ENCODE assay signal across 10 cellular contexts in genomic region chr4:72567036-72567435, GRCh38. TPM values are rescaled to one million over a fixed set of nuclear protein-coding genes. Genes with fewer than 3 reads are reported as not detected.
DNase-seq lines count a peak whose midpoint lies in the region; ATAC-seq and TF ChIP-seq lines count a peak whose summit lies in the region.
"Had no signal": no experiment of that assay in that cellular context is flagged by ENCODE, and none has a peak within 500 bp of the region (broad histone marks: within the 10 kb centered on the region; RNA-seq: fewer than 3 reads in every experiment).

No MANE protein-coding gene starts in this region.

- intact Hi-C loops in heart right ventricle (cut with DNase I): loop anchor here in 1 of 10 donors (10.0 kb wide), 1 partner anchor 698 kb away; no protein-coding TSS in a partner anchor
- intact Hi-C loops in MCF 10A (cut with micrococcal nuclease): loop anchor here (5.0 to 10.0 kb wide), 2 partner anchors 135 to 262 kb away; no protein-coding TSS in a partner anchor
- intact Hi-C loops in uterus (cut with DNase I; ENCODE audit: low total_unique reads): no loop called here

- H3K36me3 ChIP-seq in cardiac muscle cell (no peaks in the 10 kb centered on the region), heart right ventricle (no peaks in the 10 kb centered on the region), uterus (no peaks in the 10 kb centered on the region)

- H3K27ac ChIP-seq in cardiac muscle cell: peak overlapping the region; percentile 93
- peak overlapping the region in 1 of 10 donors; percentile 73 for H3K27ac ChIP-seq in heart right ventricle
- H3K27ac ChIP-seq in uterus: peak overlapping the region; percentile 85 to 97

- H3K36me3 Mint-ChIP-seq in MCF 10A (ENCODE audit: insufficient read depth, unreplicated experiment) (no peaks in the 10 kb centered on the region), mesothelial cell of epicardium (peaks cover 2% of the 10 kb centered on the region)

- peak overlapping the region; percentile 76 for H3K4me3 Mint-ChIP-seq in MCF 10A (ENCODE audit: unreplicated experiment)
- peak overlapping the region; percentile 98 for H3K4me3 Mint-ChIP-seq in mesothelial cell of epicardium

- H3K27me3 ChIP-seq in cardiac muscle cell (no peaks in the 10 kb centered on the region), heart right ventricle (peaks cover 0 to 31% (median 0%) of the 10 kb centered on the region in 7 donors), uterus (no peaks in the 10 kb centered on the region)

- H3K4me1 Mint-ChIP-seq in MCF 10A (ENCODE audit: insufficient read depth, unreplicated experiment) (peaks cover 22% of the 10 kb centered on the region), mesothelial cell of epicardium (peaks cover 29% of the 10 kb centered on the region)

- CTCF ChIA-PET in MCF 10A (lab: Yijun Ruan, JAX): interaction anchor here (0.7 to 1.5 kb wide), 7 partner anchors 12 to 99 kb away, joined by 3 to 8 read pairs (median 4); no protein-coding TSS in a partner anchor

- TF ChIP-seq CTCF in cardiac muscle cell (IDR thresholded peaks at IDR 0.05; ENCODE audit: low read depth, low read length) (no peak), heart right ventricle (IDR thresholded peaks at IDR 0.05) (no peak), MCF 10A (IDR thresholded peaks at IDR 0.05; ENCODE audit: unreplicated experiment) (no peak), mesothelial cell of epicardium (IDR thresholded peaks at IDR 0.05; ENCODE audit: unreplicated experiment) (no peak), uterus (IDR thresholded peaks at IDR 0.05) (no peak)

- no peak for TF ChIP-seq POLR2A in uterus (IDR thresholded peaks at IDR 0.05)

- H3K27ac Mint-ChIP-seq in MCF 10A (ENCODE audit: low read depth, unreplicated experiment) (peak overlapping the region; percentile 23), mesothelial cell of epicardium (peak overlapping the region; percentile 94)
- H3K27ac Mint-ChIP-seq: stimulated activated naive CD8-positive, alpha-beta T cell treated with anti-CD3 and anti-CD28 coated beads, Interleukin-15, Interleukin-2, amounts not matched to agents 100 ng/mL and 50 ng/mL, for 24 hours had no signal

- ATAC-seq in heart right ventricle (no peak), HG03354 (IDR thresholded peaks at IDR 0.05; ENCODE audit: poor library complexity, severe bottlenecking, unreplicated experiment) (no peak)

- H3K4me1 ChIP-seq in cardiac muscle cell (ENCODE audit: low read depth) (peaks cover 24% of the 10 kb centered on the region), heart right ventricle (peaks cover 0 to 24% (median 8%) of the 10 kb centered on the region in 9 donors), uterus (peaks cover 0 to 5% of the 10 kb centered on the region in 2 donors)

- H3K4me3 ChIP-seq in cardiac muscle cell: peak overlapping the region; percentile 80
- peak overlapping the region in 1 of 10 donors; percentile 72 for H3K4me3 ChIP-seq in heart right ventricle
- H3K4me3 ChIP-seq in uterus: peak overlapping the region in 1 of 2 donors; percentile 70

- POLR2A ChIA-PET in MCF 10A (lab: Yijun Ruan, JAX): interaction anchor here (0.9 to 1.1 kb wide), 4 partner anchors 15 to 62 kb away, joined by 3 to 5 read pairs (median 4); no protein-coding TSS in a partner anchor

- BruUV-seq in MCF 10A (replicated peaks; lab: Mats Ljungman, UMichigan): no TSS peak

- no peaks in the 10 kb centered on the region for H3K27me3 Mint-ChIP-seq in MCF 10A (ENCODE audit: insufficient read depth, unreplicated experiment)
- no peaks in the 10 kb centered on the region for H3K27me3 Mint-ChIP-seq in mesothelial cell of epicardium (ENCODE audit: low read depth)

- 43 to 55% methylated on average over 1 of the region's 1 CpG for WGBS in heart right ventricle, 2 donors

- H3K9me3 ChIP-seq in cardiac muscle cell (ENCODE audit: low read depth) (no peaks in the 10 kb centered on the region), heart right ventricle (no peaks in the 10 kb centered on the region), uterus (no peaks in the 10 kb centered on the region)

- H3K9me3 Mint-ChIP-seq in MCF 10A (ENCODE audit: unreplicated experiment): no peaks in the 10 kb centered on the region
- no peaks in the 10 kb centered on the region for H3K9me3 Mint-ChIP-seq in mesothelial cell of epicardium
- H3K9me3 Mint-ChIP-seq: stimulated activated naive CD8-positive, alpha-beta T cell treated with anti-CD3 and anti-CD28 coated beads, Interleukin-15, Interleukin-2, amounts not matched to agents 100 ng/mL and 50 ng/mL, for 24 hours had no signal

- DNase-seq in cardiac muscle cell (ENCODE audit: low read depth in 1 of 2, low spot score in 1 of 2) (no peak), heart right ventricle (no peak), MCF 10A (ENCODE audit: unreplicated experiment) (no peak), mesothelial cell of epicardium (ENCODE audit: low spot score in 2 of 2, unreplicated experiment in 2 of 2) (no peak), uterus (no peak), DMS79 (lab: John Stamatoyannopoulos, UW) (no peak), kidney tubule cell (ENCODE audit: low spot score) (no peak)

RNA-seq across cellular contexts. Expression of gene ADAMTS3, which starts 2.0 kb away (rescaled TPM):
- total RNA-seq in cardiac muscle cell (11.4 and 14.7 TPM in 2 replicates), heart right ventricle (1 to 10 TPM in 1 of 10 donors, under 1 TPM in 9; 0.31 to 1.1 (median 0.54) TPM), MCF 10A (2022) (0.25 and 0.58 TPM in 2 replicates), mesothelial cell of epicardium (9.2 to 11.0 TPM (median 10.7 TPM) in 3 replicates), uterus (10 to 100 TPM in 2 of 4 donors, 1 to 10 TPM in 2; 4.2 to 25.7 (median 11.8) TPM)
- polyA plus RNA-seq in cardiac muscle cell (1.2 and 3.3 TPM in 2 replicates), heart right ventricle (under 1 TPM; 0.23 to 0.80 TPM)
- total RNA-seq: T-helper 2 cell treated with Interferon-gamma antibody and Interleukin-4, amounts not matched to agents 100 ng/mL and 5 ng/mL, for 36 hours had no signal
